ENCODE assay signal across 20 cellular contexts in genomic region chr4:186771624-186772023, GRCh38. TPM values are rescaled to one million over a fixed set of nuclear protein-coding genes. Genes with fewer than 3 reads are reported as not detected.
"Had no signal": no experiment of that assay in that cellular context is flagged by ENCODE, and none has a peak within 500 bp of the region (broad histone marks: within the 10 kb centered on the region; RNA-seq: fewer than 3 reads in every experiment).

No MANE protein-coding gene starts in this region.

- H3K4me3 ChIP-seq: tibial nerve, vagina had no signal

- H3K4me3 Mint-ChIP-seq: activated CD4-positive, alpha-beta T cell treated with anti-CD3 and anti-CD28 coated beads, Interleukin-2, amount 10 ng/mL, durations not matched to agents 24 days and 14 days; activated naive CD8-positive, alpha-beta T cell treated with anti-CD3 and anti-CD28 coated beads, Interleukin-2, amount 10 ng/mL, durations not matched to agents 7 days and 5 days; endodermal cell; nephron had no signal

- H3K27ac Mint-ChIP-seq: activated CD4-positive, alpha-beta T cell treated with anti-CD3 and anti-CD28 coated beads, Interleukin-2, amount 10 ng/mL, durations not matched to agents 24 days and 14 days; activated naive CD8-positive, alpha-beta T cell treated with anti-CD3 and anti-CD28 coated beads, Interleukin-2, amount 10 ng/mL, durations not matched to agents 7 days and 5 days; endodermal cell; nephron; progenitor cell of endocrine pancreas had no signal

- H3K27ac ChIP-seq: tibial nerve, vagina had no signal

- DNase-seq: activated CD4-positive, alpha-beta T cell treated with anti-CD3 and anti-CD28 coated beads, Interleukin-2, amount 10 ng/mL, durations not matched to agents 24 days and 14 days; activated CD4-positive, CD25-positive, alpha-beta regulatory T cell; activated gamma-delta T cell treated with Interleukin-2 at 50 U/mL for 16 hours; activated naive CD8-positive, alpha-beta T cell treated with anti-CD3 and anti-CD28 coated beads, Interleukin-2, amount 10 ng/mL, durations not matched to agents 7 days and 5 days; anterior cingulate cortex; endodermal cell; erythroblast; hypothalamus; left ventricle myocardium superior; nucleus accumbens; right cardiac atrium; small intestine; stimulated activated CD4-positive, alpha-beta T cell treated with anti-CD3 and anti-CD28 coated beads, Interleukin-4, amount 100 ng/mL, for 4 hours; stimulated activated CD8-positive, alpha-beta memory T cell treated with anti-CD3 and anti-CD28 coated beads, Interleukin-4, amount 100 ng/mL, for 48 hours; stimulated activated naive CD4-positive, alpha-beta T cell treated with Interleukin-2 at 50 U/mL for 16 hours; substantia nigra had no signal

- H3K36me3 ChIP-seq: tibial nerve, vagina had no signal

- H3K4me1 ChIP-seq: tibial nerve, vagina had no signal

- H3K27me3 Mint-ChIP-seq: activated CD4-positive, alpha-beta T cell treated with anti-CD3 and anti-CD28 coated beads, Interleukin-2, amount 10 ng/mL, durations not matched to agents 24 days and 14 days; activated naive CD8-positive, alpha-beta T cell treated with anti-CD3 and anti-CD28 coated beads, Interleukin-2, amount 10 ng/mL, durations not matched to agents 7 days and 5 days had no signal

- H3K9me3 ChIP-seq: tibial nerve, vagina had no signal

- H3K36me3 Mint-ChIP-seq: activated naive CD8-positive, alpha-beta T cell treated with anti-CD3 and anti-CD28 coated beads, Interleukin-2, amount 10 ng/mL, durations not matched to agents 7 days and 5 days had no signal

- H3K9me3 Mint-ChIP-seq: activated CD4-positive, alpha-beta T cell treated with anti-CD3 and anti-CD28 coated beads, Interleukin-2, amount 10 ng/mL, durations not matched to agents 24 days and 14 days; endodermal cell had no signal

- ATAC-seq: left ventricle myocardium superior, right cardiac atrium had no signal

- H3K27me3 ChIP-seq: tibial nerve, vagina had no signal

- H3K4me1 Mint-ChIP-seq: activated CD4-positive, alpha-beta T cell treated with anti-CD3 and anti-CD28 coated beads, Interleukin-2, amount 10 ng/mL, durations not matched to agents 24 days and 14 days; activated naive CD8-positive, alpha-beta T cell treated with anti-CD3 and anti-CD28 coated beads, Interleukin-2, amount 10 ng/mL, durations not matched to agents 7 days and 5 days; endodermal cell; nephron had no signal

RNA-seq across cellular contexts. Expression of gene FAT1, which starts 48.0 kb away (rescaled TPM):
- total RNA-seq: activated naive CD8-positive, alpha-beta T cell treated with anti-CD3 and anti-CD28 coated beads, Interleukin-2, amount 10 ng/mL, durations not matched to agents 7 days and 5 days had no signal
